21 cellular contexts compared by ENCODE assay signal in the genomic region with DNA sequence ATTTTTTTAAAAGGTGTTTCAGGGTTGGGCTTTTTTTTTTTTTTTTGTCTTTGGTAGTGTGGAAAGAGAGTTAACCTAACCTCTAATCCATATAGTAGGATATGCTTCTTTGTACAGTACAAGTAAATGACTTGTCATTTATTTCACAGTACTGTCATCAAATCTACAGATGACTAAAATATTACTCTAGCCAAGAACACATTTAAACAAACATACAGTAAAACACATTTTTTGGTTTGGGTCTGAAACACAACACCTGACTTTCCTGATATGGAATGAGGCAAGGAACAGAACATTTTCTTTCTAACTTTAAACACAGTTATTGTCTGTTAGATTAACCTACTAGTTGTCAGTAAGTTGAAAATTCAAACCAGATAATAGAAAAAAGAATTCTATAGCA.
DNase-seq lines count a peak whose midpoint lies in the region; ATAC-seq, FAIRE-seq and TF ChIP-seq lines count a peak whose summit lies in the region.
"Had no signal": no experiment of that assay in that cellular context is flagged by ENCODE, and none has a peak within 500 bp of the region (broad histone marks: within the 10 kb centered on the region; RNA-seq: fewer than 3 reads in every experiment).

No MANE protein-coding gene starts in this region.

- POLR2A ChIA-PET in K562 (lab: Yijun Ruan, JAX): interaction anchor here (0.7 kb wide), 1 partner anchor 20 kb away, joined by 3 read pairs; no protein-coding TSS in a partner anchor

- TF ChIP-seq POLR2A in K562 (conservative IDR thresholded peaks at IDR 0.05): no peak

- TF ChIP-seq EP300 in K562 (IDR thresholded peaks at IDR 0.05; ENCODE audit: low read length): no peak

- no peaks in the 10 kb centered on the region for H3K36me3 ChIP-seq in K562 (ENCODE audit: control insufficient read depth, insufficient read depth, low read length)
- H3K36me3 ChIP-seq: BE2C, HAP-1 had no signal

- H2AFZ ChIP-seq in K562 (ENCODE audit: low read depth, low read length): no peak overlapping the region
- H2AFZ ChIP-seq: GM23248 had no signal

- CTCF ChIA-PET in K562 (lab: Yijun Ruan, JAX; ENCODE audit: low intra/inter-chr PET ratio): no interaction called here

- no peaks in the 10 kb centered on the region for H3K9me1 ChIP-seq in K562 (ENCODE audit: control insufficient read depth, insufficient read depth, low read length)

- H3K27me3 ChIP-seq in K562 (ENCODE audit: control insufficient read depth in 2 of 2, insufficient read depth in 2 of 2, low read length in 2 of 2): no peaks in the 10 kb centered on the region
- H3K27me3 ChIP-seq: BE2C had no signal

- no peak overlapping the region for H3K9ac ChIP-seq in K562 (ENCODE audit: insufficient read depth in 1 of 2, low read depth in 2 of 2, low read length in 2 of 2)
- H3K9ac ChIP-seq: GM23248 had no signal

- no peaks in the 10 kb centered on the region for H3K79me2 ChIP-seq in K562 (ENCODE audit: control insufficient read depth, insufficient read depth, low read length)

- no peak overlapping the region for H3K4me2 ChIP-seq in K562 (ENCODE audit: insufficient read depth, low read length)

- no peaks in the 10 kb centered on the region for H3K4me1 ChIP-seq in K562 (replicated peaks in 1 of 2; ENCODE audit: control insufficient read depth in 2 of 2, insufficient read depth in 2 of 2, low read length in 2 of 2)
- H3K4me1 ChIP-seq: BE2C had no signal

- no TSS peak for BruUV-seq in K562 (replicated peaks; lab: Mats Ljungman, UMichigan)

- no peak for TF ChIP-seq RAD21 in K562 (CRISPR knock-in tag; conservative IDR thresholded peaks at IDR 0.05 in 1 of 2, IDR thresholded peaks at IDR 0.05 in 1 of 2)

- no peak for ATAC-seq in K562
- no peak for ATAC-seq in GM21786 (IDR thresholded peaks at IDR 0.05; ENCODE audit: unreplicated experiment)
- no peak for ATAC-seq in GM19395 (IDR thresholded peaks at IDR 0.05; ENCODE audit: unreplicated experiment)
- no peak for ATAC-seq in HG03457 (IDR thresholded peaks at IDR 0.05; ENCODE audit: unreplicated experiment)

- DNase-seq in NCI-H146 (lab: John Stamatoyannopoulos, UW) (peak; percentile 18), NCI-H146 treated with DMSO at 0.1 percent for 48 hours (lab: John Stamatoyannopoulos, UW; ENCODE audit: unreplicated experiment) (no peak), LHCN-M2 (ENCODE audit: low read depth) (peak; percentile 2), K562 (ENCODE audit: extremely low read depth in 1 of 4, low spot score in 3 of 4) (no peak)
- DNase-seq: 8988T; ACHN; BE2C; C1 segment of cervical spinal cord; CD4-positive, CD25-positive, alpha-beta regulatory T cell; CD8-positive, alpha-beta memory T cell; DMS 273 treated with DMSO at 0.1 percent for 48 hours; DND-41; EL; GM23248 had no signal

- intact Hi-C loops in K562 (cut with micrococcal nuclease): no loop called here

- TF ChIP-seq CTCF in K562 (IDR thresholded peaks at IDR 0.05 in 2 of 3, conservative IDR thresholded peaks at IDR 0.05 in 1 of 3; ENCODE audit: insufficient read depth in 2 of 3, low read depth in 1 of 3, low read length in 3 of 3): no peak

- H3K27ac ChIP-seq in K562 (ENCODE audit: extremely low read depth, low read depth, low read length): no peak overlapping the region
- H3K27ac ChIP-seq: GM23248, HL-60 had no signal

- H4K20me1 ChIP-seq in K562 (replicated peaks; ENCODE audit: control insufficient read depth, insufficient read depth, low read length): no peaks in the 10 kb centered on the region

- H3K4me3 ChIP-seq in K562: no peak overlapping the region
- H3K4me3 ChIP-seq: GM23248, HAP-1 had no signal

- FAIRE-seq in K562 (lab: Jason Lieb, UNC): peak; percentile 35
- FAIRE-seq: GM12891, GM18507 had no signal

- no peaks in the 10 kb centered on the region for H3K9me3 ChIP-seq in K562 (replicated peaks; ENCODE audit: control insufficient read depth, insufficient read depth, low read depth, low read length)
- H3K9me3 ChIP-seq: BE2C, HAP-1 had no signal

- in situ Hi-C loops in K562 (cut with MboI): no loop called here

TF ChIP-seq in K562, 482 proteins besides CTCF, POLR2A, EP300 and RAD21:
- TF ChIP-seq, protein P1, sequence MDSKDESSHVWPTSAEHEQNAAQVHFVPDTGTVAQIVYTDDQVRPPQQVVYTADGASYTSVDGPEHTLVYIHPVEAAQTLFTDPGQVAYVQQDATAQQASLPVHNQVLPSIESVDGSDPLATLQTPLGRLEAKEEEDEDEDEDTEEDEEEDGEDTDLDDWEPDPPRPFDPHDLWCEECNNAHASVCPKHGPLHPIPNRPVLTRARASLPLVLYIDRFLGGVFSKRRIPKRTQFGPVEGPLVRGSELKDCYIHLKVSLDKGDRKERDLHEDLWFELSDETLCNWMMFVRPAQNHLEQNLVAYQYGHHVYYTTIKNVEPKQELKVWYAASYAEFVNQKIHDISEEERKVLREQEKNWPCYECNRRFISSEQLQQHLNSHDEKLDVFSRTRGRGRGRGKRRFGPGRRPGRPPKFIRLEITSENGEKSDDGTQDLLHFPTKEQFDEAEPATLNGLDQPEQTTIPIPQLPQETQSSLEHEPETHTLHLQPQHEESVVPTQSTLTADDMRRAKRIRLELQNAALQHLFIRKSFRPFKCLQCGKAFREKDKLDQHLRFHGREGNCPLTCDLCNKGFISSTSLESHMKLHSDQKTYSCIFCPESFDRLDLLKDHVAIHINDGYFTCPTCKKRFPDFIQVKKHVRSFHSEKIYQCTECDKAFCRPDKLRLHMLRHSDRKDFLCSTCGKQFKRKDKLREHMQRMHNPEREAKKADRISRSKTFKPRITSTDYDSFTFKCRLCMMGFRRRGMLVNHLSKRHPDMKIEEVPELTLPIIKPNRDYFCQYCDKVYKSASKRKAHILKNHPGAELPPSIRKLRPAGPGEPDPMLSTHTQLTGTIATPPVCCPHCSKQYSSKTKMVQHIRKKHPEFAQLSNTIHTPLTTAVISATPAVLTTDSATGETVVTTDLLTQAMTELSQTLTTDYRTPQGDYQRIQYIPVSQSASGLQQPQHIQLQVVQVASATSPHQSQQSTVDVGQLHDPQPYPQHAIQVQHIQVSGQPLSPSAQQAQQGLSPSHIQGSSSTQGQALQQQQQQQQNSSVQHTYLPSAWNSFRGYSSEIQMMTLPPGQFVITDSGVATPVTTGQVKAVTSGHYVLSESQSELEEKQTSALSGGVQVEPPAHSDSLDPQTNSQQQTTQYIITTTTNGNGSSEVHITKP (IDR thresholded peaks at IDR 0.05; ENCODE audit: partially characterized antibody): no peak
- no peak for TF ChIP-seq SREBF2 (CRISPR knock-in tag; IDR thresholded peaks at IDR 0.05)
- TF ChIP-seq NR2C1 (IDR thresholded peaks at IDR 0.05): no peak
- TF ChIP-seq NR2C1 (tag; IDR thresholded peaks at IDR 0.05): no peak
- TF ChIP-seq PYGO2 (tag; IDR thresholded peaks at IDR 0.05): no peak
- TF ChIP-seq CHAMP1 (IDR thresholded peaks at IDR 0.05): no peak
- TF ChIP-seq ZNF583 (CRISPR knock-in tag; IDR thresholded peaks at IDR 0.05): no peak
- no peak for TF ChIP-seq SMARCA5 (IDR thresholded peaks at IDR 0.05)
- no peak for TF ChIP-seq MEF2D (tag; conservative IDR thresholded peaks at IDR 0.05; ENCODE audit: low read depth)
- TF ChIP-seq ZBTB2 (IDR thresholded peaks at IDR 0.05): no peak
- TF ChIP-seq ZNF165 (CRISPR knock-in tag; IDR thresholded peaks at IDR 0.05; ENCODE audit: borderline replicate concordance): no peak
- TF ChIP-seq NRF1 (conservative IDR thresholded peaks at IDR 0.05 in 1 of 2, IDR thresholded peaks at IDR 0.05 in 1 of 2): no peak

Comparison
In these comparisons a context has a peak if more than half of its experiments do, and no peak if none do; other contexts are left out.
1. DNase-seq: peak in NCI-H146 (single experiment) and LHCN-M2 (single experiment); none in NCI-H146 treated with DMSO at 0.1 percent for 48 hours (single experiment) and K562 (0 of 4).